Comparison of ENCODE assay signal across 24 cellular contexts in the genomic region with DNA sequence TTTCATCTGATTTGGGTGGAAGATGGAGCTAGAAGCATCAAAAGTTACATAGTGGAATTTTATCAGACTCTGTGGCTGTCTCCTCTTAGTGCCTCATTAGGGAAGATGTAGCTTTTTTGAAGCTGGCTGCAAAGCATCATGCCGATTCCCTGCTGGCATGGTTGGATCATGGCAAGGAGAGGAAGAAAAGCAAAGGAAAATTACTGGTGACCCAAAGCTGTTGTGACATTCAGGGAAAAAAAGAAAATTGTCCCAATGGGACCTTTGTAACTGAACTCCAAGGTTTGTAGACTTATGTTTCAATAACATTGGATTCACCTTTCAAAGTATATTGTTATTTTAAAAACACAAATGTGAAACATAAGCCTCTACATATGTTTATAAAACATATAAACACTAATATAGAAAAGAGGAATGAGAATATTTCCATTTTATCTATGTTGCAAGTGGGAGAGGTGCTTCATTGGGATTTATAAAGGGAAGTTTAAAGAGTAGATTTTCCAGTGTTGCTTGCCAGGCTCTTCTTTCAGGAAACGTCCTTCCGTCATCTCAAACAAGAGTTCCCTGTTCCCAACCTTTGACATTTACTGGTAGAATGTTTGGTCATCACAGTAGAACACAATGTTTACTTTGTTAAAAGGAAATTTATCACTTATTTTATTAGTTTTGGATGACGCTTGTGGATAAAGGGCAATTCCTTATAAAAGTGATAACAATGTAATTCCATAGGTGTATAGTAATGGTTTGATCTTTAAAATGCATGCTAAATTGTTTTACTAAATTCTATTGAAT.
A peak's percentile ranks its signal among the peaks of the same experiment; 100 is the strongest.
DNase-seq lines count a peak whose midpoint lies in the region; ATAC-seq and TF ChIP-seq lines count a peak whose summit lies in the region.
"Had no signal": no experiment of that assay in that cellular context is flagged by ENCODE, and none has a peak within 500 bp of the region (broad histone marks: within the 10 kb centered on the region; RNA-seq: fewer than 3 reads in every experiment).

No MANE protein-coding gene starts in this region.

- no CpG with 5 or more reads among the region's 4 CpGs for WGBS in trophoblast cell (ENCODE audit: extremely low coverage, insufficient coverage, insufficient read length)

- DNase-seq in RWPE2 (ENCODE audit: low spot score) (no peak), fibroblast of pulmonary artery (ENCODE audit: low read depth) (peak; percentile 57), mucosa of gallbladder (ENCODE audit: low spot score) (peak; percentile 38), trophoblast cell (no peak), glomerular visceral epithelial cell (ENCODE audit: extremely low spot score) (no peak), GDM1 (lab: John Stamatoyannopoulos, UW) (no peak), T-helper 17 cell (no peak)
- DNase-seq: activated B cell treated with CpG ODN at 0.5 μM for 24 hours; activated CD4-positive, alpha-beta T cell treated with anti-CD3 and anti-CD28 coated beads, Interleukin-2, amount 50 U/mL, for 4 hours; activated naive CD4-positive, alpha-beta T cell treated with anti-CD3 and anti-CD28 coated beads, Interleukin-2, amount 50 U/mL, for 16 hours; H9; Kasumi-1; mesendoderm; naive thymus-derived CD4-positive, alpha-beta T cell; NCI-H1092; NCI-H187; NCI-H2171 treated with DMSO at 0.1 percent for 48 hours; NCI-H69; stimulated activated CD4-positive, alpha-beta T cell treated with anti-CD3 and anti-CD28 coated beads, Interleukin-4, amount 100 ng/mL, for 1 hour had no signal

- no peak overlapping the region for H4K91ac ChIP-seq in trophoblast cell (ENCODE audit: low read depth, low read length)

- H3K14ac ChIP-seq in trophoblast cell (ENCODE audit: low read length) = no peak overlapping the region

- no peak overlapping the region for H2BK5ac ChIP-seq in trophoblast cell (ENCODE audit: low read depth, low read length, poor library complexity)

- no peak overlapping the region for H3K9ac ChIP-seq in trophoblast cell (ENCODE audit: low read length)
- H3K9ac ChIP-seq: BLaER1 had no signal

- H3K4me1 Mint-ChIP-seq in T-helper 17 cell = no peaks in the 10 kb centered on the region
- H3K4me1 Mint-ChIP-seq: activated B cell treated with CpG ODN at 0.5 μM for 24 hours; naive thymus-derived CD4-positive, alpha-beta T cell; stimulated activated memory B cell treated with anti-CD40 and anti-IgM and Interleukin-4, amounts not matched to agents 10 μg/mL and 1 μg/mL and 100 μg/mL, for 72 hours had no signal

- no peak overlapping the region for H2AK5ac ChIP-seq in trophoblast cell (ENCODE audit: low read length)

- no peaks in the 10 kb centered on the region for H3K79me1 ChIP-seq in trophoblast cell (ENCODE audit: low read length)

- no peak overlapping the region for H2AFZ ChIP-seq in trophoblast cell (ENCODE audit: insufficient read depth, low read length, poor library complexity)

- H3K4ac ChIP-seq in trophoblast cell (ENCODE audit: low read depth, low read length) = no peak overlapping the region

- no peak for TF ChIP-seq CTCF in C4-2B (conservative IDR thresholded peaks at IDR 0.05)
- TF ChIP-seq CTCF in RWPE2 (IDR thresholded peaks at IDR 0.05; ENCODE audit: poor library complexity, severe bottlenecking) = no peak
- no peak for TF ChIP-seq CTCF in fibroblast of pulmonary artery (IDR thresholded peaks at IDR 0.05; ENCODE audit: low read length, missing control alignments)

- no peak overlapping the region for H3K27ac Mint-ChIP-seq in T-helper 17 cell
- H3K27ac Mint-ChIP-seq: activated B cell treated with CpG ODN at 0.5 μM for 24 hours; H9; naive thymus-derived CD4-positive, alpha-beta T cell; stimulated activated memory B cell treated with anti-CD40 and anti-IgM and Interleukin-4, amounts not matched to agents 10 μg/mL and 1 μg/mL and 100 μg/mL, for 72 hours had no signal

- H3K4me3 Mint-ChIP-seq in T-helper 17 cell = no peak overlapping the region
- H3K4me3 Mint-ChIP-seq: activated B cell treated with CpG ODN at 0.5 μM for 24 hours; H9; naive thymus-derived CD4-positive, alpha-beta T cell; stimulated activated memory B cell treated with anti-CD40 and anti-IgM and Interleukin-4, amounts not matched to agents 10 μg/mL and 1 μg/mL and 100 μg/mL, for 72 hours had no signal

- no peaks in the 10 kb centered on the region for H3K79me2 ChIP-seq in trophoblast cell (ENCODE audit: control insufficient read depth, insufficient read depth, low read length, poor library complexity)

- H3K18ac ChIP-seq in trophoblast cell (ENCODE audit: low read length) = no peak overlapping the region

- H3K4me3 ChIP-seq in RWPE2 (ENCODE audit: severe bottlenecking) (no peak overlapping the region), fibroblast of pulmonary artery (replicated peaks; ENCODE audit: low read depth, low read length) (no peak overlapping the region), trophoblast cell (ENCODE audit: low read depth, low read length) (no peak overlapping the region)
- H3K4me3 ChIP-seq: BLaER1, GM12878 had no signal

- no peaks in the 10 kb centered on the region for H3K36me3 ChIP-seq in RWPE2 (ENCODE audit: low read depth)
- no peaks in the 10 kb centered on the region for H3K36me3 ChIP-seq in trophoblast cell (ENCODE audit: control insufficient read depth in 1 of 2, insufficient read depth in 2 of 2, low read length in 2 of 2)
- H3K36me3 ChIP-seq: BLaER1 had no signal

- ATAC-seq in RWPE2 (ENCODE audit: low read depth) = no peak
- no peak for ATAC-seq in T-helper 17 cell
- ATAC-seq: GM12878; naive thymus-derived CD4-positive, alpha-beta T cell; stimulated activated memory B cell treated with anti-CD40 and anti-IgM and Interleukin-4, amounts not matched to agents 10 μg/mL and 1 μg/mL and 100 μg/mL, for 72 hours had no signal

- no peak overlapping the region for H2BK120ac ChIP-seq in trophoblast cell (ENCODE audit: insufficient read depth, low read length, poor library complexity)

- H3K4me1 ChIP-seq in RWPE2 (ENCODE audit: insufficient read depth, poor library complexity, severe bottlenecking) (peaks cover 22% of the 10 kb centered on the region), trophoblast cell (ENCODE audit: control insufficient read depth in 1 of 2, insufficient read depth in 2 of 2, low read length in 2 of 2) (no peaks in the 10 kb centered on the region)
- H3K4me1 ChIP-seq: BLaER1 had no signal

- no peak overlapping the region for H3K4me2 ChIP-seq in trophoblast cell (ENCODE audit: low read length)
- H3K4me2 ChIP-seq: BLaER1 had no signal

- no peak overlapping the region for H4K8ac ChIP-seq in trophoblast cell (ENCODE audit: low read depth, low read length)

- H3K23ac ChIP-seq in trophoblast cell (ENCODE audit: low read length) = no peak overlapping the region

- H4K12ac ChIP-seq in trophoblast cell (ENCODE audit: low read depth, low read length) = no peak overlapping the region

- H2BK12ac ChIP-seq in trophoblast cell (ENCODE audit: low read length) = no peak overlapping the region

- peaks cover 5% of the 10 kb centered on the region for H3K36me3 Mint-ChIP-seq in T-helper 17 cell (ENCODE audit: low read depth)
- H3K36me3 Mint-ChIP-seq: naive thymus-derived CD4-positive, alpha-beta T cell; stimulated activated memory B cell treated with anti-CD40 and anti-IgM and Interleukin-4, amounts not matched to agents 10 μg/mL and 1 μg/mL and 100 μg/mL, for 72 hours had no signal

- peaks cover 18% of the 10 kb centered on the region for H3K27me3 Mint-ChIP-seq in T-helper 17 cell

- H3K9me3 ChIP-seq in RWPE2 (ENCODE audit: severe bottlenecking) (no peaks in the 10 kb centered on the region), trophoblast cell (ENCODE audit: insufficient read depth, low read depth, low read length) (no peaks in the 10 kb centered on the region), T-helper 17 cell (ENCODE audit: control insufficient read depth, low read length, poor library complexity, severe bottlenecking) (no peaks in the 10 kb centered on the region)
- H3K9me3 ChIP-seq: BLaER1 had no signal

- H3K27me3 ChIP-seq in RWPE2 (ENCODE audit: insufficient read depth, poor library complexity, severe bottlenecking) = no peaks in the 10 kb centered on the region
- H3K27me3 ChIP-seq in trophoblast cell (ENCODE audit: insufficient read depth, low read length) = no peaks in the 10 kb centered on the region
- H3K27me3 ChIP-seq: BLaER1 had no signal

- H3K27ac ChIP-seq in C4-2B (peak overlapping the region; percentile 55; the same call in 1 of the 2 replicates), RWPE2 (ENCODE audit: poor library complexity, severe bottlenecking) (peak overlapping the region; percentile 46), trophoblast cell (ENCODE audit: low read depth, low read length) (no peak overlapping the region)
- H3K27ac ChIP-seq: BLaER1, epithelial cell of prostate had no signal

Comparison
In these comparisons a context has a peak if more than half of its experiments do, and no peak if none do; other contexts are left out.
1. DNase-seq: peak in fibroblast of pulmonary artery (single experiment) and mucosa of gallbladder (single experiment); none in RWPE2 (single experiment), trophoblast cell (0 of 2), glomerular visceral epithelial cell (single experiment), GDM1 (single experiment) and T-helper 17 cell (0 of 3).